ENCODE assay signal across 23 cellular contexts in the genomic region with DNA sequence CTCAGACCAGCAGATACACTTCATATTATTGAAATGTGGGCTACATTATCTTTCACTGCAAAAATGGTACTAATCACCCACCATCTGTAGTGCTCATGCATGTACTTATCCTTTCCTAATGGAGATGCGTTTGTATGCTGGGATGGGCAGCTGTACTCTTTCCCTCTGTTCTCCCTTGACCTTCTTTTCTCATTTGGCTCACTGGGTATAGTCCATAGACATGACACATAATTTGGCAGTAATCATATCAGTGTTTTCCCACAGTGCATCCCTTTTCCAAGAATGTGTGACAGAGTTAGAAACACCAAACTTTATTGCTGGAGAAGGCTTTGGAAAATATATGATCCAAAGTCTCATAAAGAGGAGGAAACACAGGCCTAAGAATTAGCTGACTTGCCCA.
DNase-seq lines count a peak whose midpoint lies in the region; ATAC-seq, FAIRE-seq and TF ChIP-seq lines count a peak whose summit lies in the region.
"Had no signal": no experiment of that assay in that cellular context is flagged by ENCODE, and none has a peak within 500 bp of the region (broad histone marks: within the 10 kb centered on the region; RNA-seq: fewer than 3 reads in every experiment).

No MANE protein-coding gene starts in this region.

- TF ChIP-seq POLR2A in H54 (IDR thresholded peaks at IDR 0.05; ENCODE audit: low read depth, low read length): no peak

- no peaks in the 10 kb centered on the region for H3K4me1 ChIP-seq in aorta (ENCODE audit: control insufficient read depth in 1 of 2, insufficient read depth in 2 of 2, low read length in 2 of 2)
- H3K4me1 ChIP-seq: BLaER1, Caco-2 had no signal

- no peaks in the 10 kb centered on the region for H3K27me3 ChIP-seq in aorta (ENCODE audit: control insufficient read depth in 1 of 2, insufficient read depth in 2 of 2, low read length in 1 of 2)
- H3K27me3 ChIP-seq: BLaER1 had no signal

- no peaks in the 10 kb centered on the region for H3K36me3 ChIP-seq in aorta (ENCODE audit: control insufficient read depth in 1 of 2, insufficient read depth in 2 of 2, low read length in 1 of 2)
- H3K36me3 ChIP-seq: BLaER1 had no signal

- FAIRE-seq in H54 (lab: Jason Lieb, UNC): no peak
- FAIRE-seq: A204.1, GM12878, GM19239, H1 had no signal

- H3K4me3 ChIP-seq in aorta (ENCODE audit: low read length in 2 of 2): no peak overlapping the region
- H3K4me3 ChIP-seq: BLaER1, GM12878, GM23248 had no signal

- peak; percentile 59 for ATAC-seq in Right ventricle myocardium inferior
- peak; percentile 71 for ATAC-seq in left ventricle myocardium superior
- ATAC-seq in aorta (ENCODE audit: low FRiP score): peak; percentile 40
- ATAC-seq: CD8-positive, alpha-beta T cell; GM12878; HCT116 had no signal

- in situ Hi-C loops in G401 (cut with HindIII; ENCODE audit: low sequenced_read_pairs): no loop called here

- H3K9me3 ChIP-seq in aorta (ENCODE audit: control insufficient read depth, low read length): peaks cover 4% of the 10 kb centered on the region
- H3K9me3 ChIP-seq: BLaER1, Caco-2 had no signal

- 60 to 71% methylated on average over 1 of the region's 1 CpG for WGBS in aorta, 2 donors

- H3K27ac ChIP-seq in aorta (ENCODE audit: low read depth in 1 of 2, low read length in 2 of 2): no peak overlapping the region
- H3K27ac ChIP-seq: 22Rv1, BLaER1, C4-2B, GM23248 had no signal

- intact Hi-C loops in Right ventricle myocardium inferior (cut with DNase I) (no loop called here), cardiac septum (cut with DNase I) (no loop called here), left ventricle myocardium superior (cut with micrococcal nuclease) (no loop called here), aorta (cut with DNase I) (no loop called here)

- DNase-seq in Right ventricle myocardium inferior (ENCODE audit: missing footprints): no peak
- no peak for DNase-seq in cardiac septum (ENCODE audit: low spot score)
- DNase-seq in G401 (ENCODE audit: low spot score): peak; percentile 1
- no peak for DNase-seq in left ventricle myocardium superior
- no peak for DNase-seq in aorta
- no peak for DNase-seq in mucosa of gallbladder (ENCODE audit: low spot score)
- DNase-seq in H54 (ENCODE audit: insufficient read length, low spot score): no peak
- DNase-seq: Caco-2; CD4-positive, CD25-positive, alpha-beta regulatory T cell; CD8-positive, alpha-beta T cell; DMS153; DND-41; GDM1; GM23248; H9 had no signal
